Comparison of ENCODE assay signal across 1 cellular context in genomic region chr3:39407259-39407629, GRCh38.
TF ChIP-seq lines count a peak whose summit lies in the region.

No MANE protein-coding gene starts in this region.

TF ChIP-seq in HepG2, 621 proteins besides CTCF, POLR2A, EP300 and RAD21:
- TF ChIP-seq MTA1 (CRISPR knock-in tag; IDR thresholded peaks at IDR 0.05; ENCODE audit: borderline replicate concordance) (no peak), TRIM22 (IDR thresholded peaks at IDR 0.05) (no peak), ELF4 (CRISPR knock-in tag; IDR thresholded peaks at IDR 0.05; ENCODE audit: borderline replicate concordance) (0 out of 2 replicates have a peak, but pooled peaks have one; percentile 41), ZNF652 (CRISPR knock-in tag; IDR thresholded peaks at IDR 0.05; ENCODE audit: borderline replicate concordance, low read depth) (peak; percentile 93), FOXA3 (CRISPR knock-in tag; IDR thresholded peaks at IDR 0.05) (peak; percentile 27; the same call in 1 of the 2 replicates), ZFP37 (CRISPR knock-in tag; IDR thresholded peaks at IDR 0.05; ENCODE audit: borderline replicate concordance) (no peak), RNF219 (CRISPR knock-in tag; IDR thresholded peaks at IDR 0.05) (0 out of 2 replicates have a peak, but pooled peaks have one; percentile 33), ZNF547 (CRISPR knock-in tag; IDR thresholded peaks at IDR 0.05) (no peak), THRA (CRISPR knock-in tag; IDR thresholded peaks at IDR 0.05; ENCODE audit: borderline replicate concordance) (no peak), HCFC1 (IDR thresholded peaks at IDR 0.05; ENCODE audit: low read depth, low read length) (no peak), ATM (IDR thresholded peaks at IDR 0.05; ENCODE audit: borderline replicate concordance) (no peak), FOXA1 (IDR thresholded peaks at IDR 0.05) (no peak), FOXA1 (CRISPR knock-in tag; IDR thresholded peaks at IDR 0.05) (peak; percentile 24; the same call in 1 of the 2 replicates), RFX5 (IDR thresholded peaks at IDR 0.05; ENCODE audit: low read depth, low read length) (no peak), ZNF747 (CRISPR knock-in tag; IDR thresholded peaks at IDR 0.05; ENCODE audit: borderline replicate concordance) (no peak), ZNF781 (CRISPR knock-in tag; IDR thresholded peaks at IDR 0.05; ENCODE audit: borderline replicate concordance, not compliant biosample characterization) (peak; percentile 1)
TF ChIP-seq in HepG2: peak in this region for 6.
